Comparison of ENCODE assay signal across 1 cellular context in the genomic region with DNA sequence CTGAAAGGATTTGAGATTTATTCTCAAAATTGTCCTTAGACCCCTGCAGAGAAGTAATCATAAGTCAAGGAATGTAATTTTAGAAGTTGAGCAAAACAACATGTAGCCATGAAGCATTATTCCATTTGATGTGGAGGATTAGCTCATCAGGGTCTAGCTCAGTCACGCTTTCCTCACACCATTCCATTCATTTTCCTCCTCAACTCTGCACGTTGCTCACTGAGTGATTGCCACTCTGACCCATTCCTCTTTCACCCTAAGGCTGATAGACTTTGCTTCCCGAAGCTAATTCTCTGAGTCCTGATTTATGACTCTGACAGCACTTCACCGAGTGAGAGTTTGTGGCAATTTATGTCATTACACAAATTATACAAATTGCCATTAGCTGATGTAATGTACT.
TF ChIP-seq lines count a peak whose summit lies in the region.

No MANE protein-coding gene starts in this region.

TF ChIP-seq in H1, 55 proteins besides CTCF, POLR2A, EP300 and RAD21 (continued from another document):
- TF ChIP-seq CTBP2 (IDR thresholded peaks at IDR 0.05; ENCODE audit: borderline replicate concordance, insufficient read depth, insufficient read length, low read length), result no peak
- no peak for TF ChIP-seq KDM1A (IDR thresholded peaks at IDR 0.05; ENCODE audit: borderline replicate concordance, low read length)
- no peak for TF ChIP-seq JUND (IDR thresholded peaks at IDR 0.05; ENCODE audit: low read length)
- TF ChIP-seq ASH2L (IDR thresholded peaks at IDR 0.05; ENCODE audit: low read length), result no peak
- TF ChIP-seq KDM5A (IDR thresholded peaks at IDR 0.05; ENCODE audit: low read length), result no peak
- TF ChIP-seq NANOG (IDR thresholded peaks at IDR 0.05; ENCODE audit: insufficient read depth, low read depth, low read length, poor library complexity, severe bottlenecking), result no peak
- TF ChIP-seq SIX5 (IDR thresholded peaks at IDR 0.05; ENCODE audit: low read depth, low read length), result no peak
- no peak for TF ChIP-seq JUN (IDR thresholded peaks at IDR 0.05; ENCODE audit: low read depth, low read length)
- TF ChIP-seq EGR1 (IDR thresholded peaks at IDR 0.05; ENCODE audit: borderline replicate concordance, low read depth, low read length), result no peak
- no peak for TF ChIP-seq FOSL1 (IDR thresholded peaks at IDR 0.05; ENCODE audit: insufficient read depth, low read depth, low read length)
- no peak for TF ChIP-seq SIRT6 (IDR thresholded peaks at IDR 0.05; ENCODE audit: low read length)
- TF ChIP-seq HDAC2 (IDR thresholded peaks at IDR 0.05; ENCODE audit: borderline replicate concordance in 1 of 2, low read depth in 2 of 2, low read length in 2 of 2), result no peak
- no peak for TF ChIP-seq SRF (IDR thresholded peaks at IDR 0.05; ENCODE audit: low read depth, low read length)
- no peak for TF ChIP-seq CREB1 (IDR thresholded peaks at IDR 0.05)
- no peak for TF ChIP-seq TAF1 (IDR thresholded peaks at IDR 0.05; ENCODE audit: low read depth, low read length)
TF ChIP-seq in H1: peak in this region for 0.
